Comparison of ENCODE assay signal across 10 cellular contexts in the genomic region with DNA sequence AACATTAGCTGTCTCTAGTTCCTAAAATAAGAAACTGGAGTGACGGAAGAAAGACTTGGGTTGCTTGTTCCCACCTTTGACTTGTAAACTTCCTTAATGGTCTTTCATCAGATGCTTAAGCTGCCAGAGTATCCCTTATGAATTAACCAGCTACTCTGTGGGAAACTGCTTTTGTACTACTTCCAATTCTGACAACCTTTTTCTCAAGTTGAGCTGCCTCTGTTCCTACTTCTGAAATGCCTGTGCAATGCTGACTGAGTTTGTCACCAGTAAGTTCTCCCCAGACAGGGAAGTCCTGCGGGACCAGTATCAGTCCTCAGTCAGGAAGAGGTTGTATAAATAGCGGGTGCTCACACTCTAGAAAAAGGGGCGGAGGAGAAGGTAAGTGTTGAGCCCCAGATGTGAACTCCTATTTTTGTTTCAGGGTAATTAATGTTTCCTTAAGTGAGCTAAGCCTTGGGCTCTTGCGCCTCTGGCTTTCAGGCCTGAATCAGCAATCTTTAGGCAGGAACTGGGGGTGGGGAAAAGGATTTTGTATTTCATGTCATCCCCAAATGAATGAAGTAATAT.
DNase-seq lines count a peak whose midpoint lies in the region; ATAC-seq and TF ChIP-seq lines count a peak whose summit lies in the region.
"Had no signal": no experiment of that assay in that cellular context is flagged by ENCODE, and none has a peak within 500 bp of the region (broad histone marks: within the 10 kb centered on the region; RNA-seq: fewer than 3 reads in every experiment).

No MANE protein-coding gene starts in this region.

- no peak overlapping the region for H3K4me3 ChIP-seq in GM12864 (ENCODE audit: low read depth, low read length)
- no peak overlapping the region for H3K4me3 ChIP-seq in cardiac fibroblast (replicated peaks in 1 of 2; ENCODE audit: low read depth in 2 of 2, low read length in 2 of 2)
- no peak overlapping the region for H3K4me3 ChIP-seq in mesodermal cell (ENCODE audit: extremely low read depth, insufficient read depth, low read length, poor library complexity, severe bottlenecking)

- H3K4me1 ChIP-seq in mesodermal cell (ENCODE audit: control insufficient read depth, insufficient read depth, low read length, poor library complexity, severe bottlenecking), result peaks cover 46% of the 10 kb centered on the region
- H3K4me1 ChIP-seq: Caco-2 had no signal

- H3K9me3 Mint-ChIP-seq in naive thymus-derived CD8-positive, alpha-beta T cell, result no peaks in the 10 kb centered on the region

- 49 to 52% methylated on average over 5 of the region's 5 CpGs for WGBS in mesodermal cell (ENCODE audit: insufficient coverage in 2 of 2), 2 experiments

- no peaks in the 10 kb centered on the region for H3K9me3 ChIP-seq in mesodermal cell (ENCODE audit: control insufficient read depth, low read length)
- H3K9me3 ChIP-seq: Caco-2 had no signal

- peak overlapping the region; percentile 92 for H3K27ac ChIP-seq in mesodermal cell (ENCODE audit: low read depth, low read length, severe bottlenecking)

- peaks cover 0 to 16% (median 9%) of the 10 kb centered on the region in 5 donors for H3K27me3 Mint-ChIP-seq in naive thymus-derived CD8-positive, alpha-beta T cell

- no peak overlapping the region for H3K4me3 Mint-ChIP-seq in naive thymus-derived CD8-positive, alpha-beta T cell

- peaks cover 0 to 10% (median 0%) of the 10 kb centered on the region in 4 donors for H3K4me1 Mint-ChIP-seq in naive thymus-derived CD8-positive, alpha-beta T cell

- no peak overlapping the region for H3K27ac Mint-ChIP-seq in naive thymus-derived CD8-positive, alpha-beta T cell

- no peaks in the 10 kb centered on the region for H3K36me3 Mint-ChIP-seq in naive thymus-derived CD8-positive, alpha-beta T cell

- DNase-seq in GM12864 (ENCODE audit: low read depth), result peak; percentile 19
- peak; percentile 48 to 52 for DNase-seq in cardiac fibroblast (ENCODE audit: low read depth in 2 of 2)
- DNase-seq in activated CD4-positive, alpha-beta T cell treated with anti-CD3 and anti-CD28 coated beads for 4 hours, result no peak
- no peak for DNase-seq in 8988T
- no peak for DNase-seq in naive thymus-derived CD8-positive, alpha-beta T cell
- no peak for DNase-seq in stimulated activated CD4-positive, alpha-beta T cell treated with anti-CD3 and anti-CD28 coated beads, Interleukin-12 subunit alpha, Interleukin-12 subunit beta, amount 100 ng/mL, for 4 hours
- DNase-seq: Caco-2, SW 1271 had no signal

- POLR2A ChIA-PET in naive thymus-derived CD8-positive, alpha-beta T cell (lab: Charles Lee), result interaction anchor here (0.6 kb wide), 1 partner anchor 217 kb away, joined by 5 read pairs; no protein-coding TSS in a partner anchor

- H3K36me3 ChIP-seq in mesodermal cell (ENCODE audit: control insufficient read depth, insufficient read depth, low read length), result no peaks in the 10 kb centered on the region

- TF ChIP-seq CTCF in GM12864 (IDR thresholded peaks at IDR 0.05; ENCODE audit: low read depth, low read length, missing control alignments) (no peak), cardiac fibroblast (IDR thresholded peaks at IDR 0.05; ENCODE audit: low read depth, low read length) (no peak)

- peak; percentile 55 for ATAC-seq in HG03378 (IDR thresholded peaks at IDR 0.05; ENCODE audit: unreplicated experiment)
- ATAC-seq in naive thymus-derived CD8-positive, alpha-beta T cell, result no peak

Comparison
In these comparisons a context has a peak if more than half of its experiments do, and no peak if none do; other contexts are left out.
1. DNase-seq: peak in GM12864 (single experiment) and cardiac fibroblast (2 of 2); none in activated CD4-positive, alpha-beta T cell treated with anti-CD3 and anti-CD28 coated beads for 4 hours (0 of 2), 8988T (single experiment), naive thymus-derived CD8-positive, alpha-beta T cell (0 of 10) and stimulated activated CD4-positive, alpha-beta T cell treated with anti-CD3 and anti-CD28 coated beads, Interleukin-12 subunit alpha, Interleukin-12 subunit beta, amount 100 ng/mL, for 4 hours (single experiment).